ENCODE assay signal across 8 cellular contexts in genomic region chr6:42017021-42017643, GRCh38. TPM values are rescaled to one million over a fixed set of nuclear protein-coding genes. Genes with fewer than 3 reads are reported as not detected.
A peak's percentile ranks its signal among the peaks of the same experiment; 100 is the strongest.
DNase-seq lines count a peak whose midpoint lies in the region; ATAC-seq and TF ChIP-seq lines count a peak whose summit lies in the region.

No MANE protein-coding gene starts in this region.

- TF ChIP-seq EP300 in suprapubic skin (IDR thresholded peaks at IDR 0.05), result no peak

- no peaks in the 10 kb centered on the region for H3K27me3 Mint-ChIP-seq in T-helper 17 cell

- H3K4me3 ChIP-seq in foreskin fibroblast (ENCODE audit: low read depth in 1 of 2, low read length in 2 of 2) (no peak overlapping the region), suprapubic skin (no peak overlapping the region)

- ATAC-seq in T-helper 17 cell, result peak; percentile 28
- ATAC-seq in HG03175 (IDR thresholded peaks at IDR 0.05; ENCODE audit: unreplicated experiment), result no peak

- TF ChIP-seq POLR2A in suprapubic skin (IDR thresholded peaks at IDR 0.05), result no peak

- peak overlapping the region; percentile 70 for H3K27ac Mint-ChIP-seq in T-helper 17 cell

- H3K36me3 Mint-ChIP-seq in T-helper 17 cell (ENCODE audit: low read depth), result no peaks in the 10 kb centered on the region

- H3K4me1 Mint-ChIP-seq in T-helper 17 cell, result peaks cover 47% of the 10 kb centered on the region

- TF ChIP-seq CTCF in foreskin fibroblast (IDR thresholded peaks at IDR 0.05; ENCODE audit: low read depth, low read length), result no peak
- no peak for TF ChIP-seq CTCF in suprapubic skin (IDR thresholded peaks at IDR 0.05)

- H3K36me3 ChIP-seq in suprapubic skin, result no peaks in the 10 kb centered on the region

- no peak overlapping the region for H3K27ac ChIP-seq in suprapubic skin

- 71% methylated on average over 4 of the region's 4 CpGs for WGBS in suprapubic skin

- H3K4me3 Mint-ChIP-seq in T-helper 17 cell, result peak overlapping the region; percentile 56

- peak; percentile 46 for DNase-seq in stimulated activated CD4-positive, alpha-beta T cell treated with anti-CD3 and anti-CD28 coated beads, Interleukin-1b, Interleukin-23, amount 100 ng/mL, for 48 hours
- no peak for DNase-seq in stimulated activated CD4-positive, alpha-beta T cell treated with anti-CD3 and anti-CD28 coated beads, Interleukin-2, amount 100 ng/mL, for 48 hours
- DNase-seq in T-helper 17 cell, result no peak
- peak; percentile 81 to 92 for DNase-seq in foreskin fibroblast
- no peak for DNase-seq in NCI-H2227 (lab: John Stamatoyannopoulos, UW; ENCODE audit: unreplicated experiment)
- DNase-seq in suprapubic skin (ENCODE audit: low spot score in 2 of 2), result no peak
- no peak for DNase-seq in mesenteric fat pad (ENCODE audit: low spot score)

- H3K27me3 ChIP-seq in suprapubic skin, result no peaks in the 10 kb centered on the region

- H3K4me1 ChIP-seq in suprapubic skin, result peaks cover 7% of the 10 kb centered on the region

- no peaks in the 10 kb centered on the region for H3K9me3 ChIP-seq in T-helper 17 cell (ENCODE audit: control insufficient read depth, low read length, poor library complexity, severe bottlenecking)
- H3K9me3 ChIP-seq in suprapubic skin, result no peaks in the 10 kb centered on the region

RNA-seq across cellular contexts. Expression of gene TAF8, which starts 33.2 kb away (rescaled TPM):
- total RNA-seq in T-helper 17 cell (10 to 100 TPM; 28.7 to 35.3 TPM), suprapubic skin (10 to 100 TPM; 19.2 to 28.5 (median 26.4) TPM), mesenteric fat pad (36.8 TPM)

Comparison
In these comparisons a context has a peak if more than half of its experiments do, and no peak if none do; other contexts are left out.
1. DNase-seq: peak in stimulated activated CD4-positive, alpha-beta T cell treated with anti-CD3 and anti-CD28 coated beads, Interleukin-1b, Interleukin-23, amount 100 ng/mL, for 48 hours (single experiment) and foreskin fibroblast (2 of 2); none in stimulated activated CD4-positive, alpha-beta T cell treated with anti-CD3 and anti-CD28 coated beads, Interleukin-2, amount 100 ng/mL, for 48 hours (0 of 2), T-helper 17 cell (0 of 3), NCI-H2227 (single experiment), suprapubic skin (0 of 2) and mesenteric fat pad (single experiment).